In genomic region chr15:30905821-30906220, GRCh38 we compare ENCODE assay signal across 16 cellular contexts. TPM values are rescaled to one million over a fixed set of nuclear protein-coding genes. Genes with fewer than 3 reads are reported as not detected.
DNase-seq lines count a peak whose midpoint lies in the region; ATAC-seq and TF ChIP-seq lines count a peak whose summit lies in the region.
"Had no signal": no experiment of that assay in that cellular context is flagged by ENCODE, and none has a peak within 500 bp of the region (broad histone marks: within the 10 kb centered on the region; RNA-seq: fewer than 3 reads in every experiment).

No MANE protein-coding gene starts in this region.

- H3K36me3 Mint-ChIP-seq in activated CD8-positive, alpha-beta T cell treated with anti-CD3 and anti-CD28 coated beads, Interleukin-2, amount 10 ng/mL, durations not matched to agents 7 days and 5 days (ENCODE audit: low read depth) = peaks cover 19% of the 10 kb centered on the region

- 0 out of 2 replicates have a peak, but pooled peaks cover 3% of the 10 kb centered on the region for H3K79me2 ChIP-seq in SK-N-SH (ENCODE audit: insufficient read depth)
- no peaks in the 10 kb centered on the region for H3K79me2 ChIP-seq in smooth muscle cell (ENCODE audit: low read depth)
- peaks cover 4% of the 10 kb centered on the region; the same call in 1 of the 2 replicates for H3K79me2 ChIP-seq in GM23248 (ENCODE audit: insufficient read depth)

- DNase-seq in SK-N-SH (no peak), amniotic epithelial cell (ENCODE audit: low read depth) (peak; percentile 12), inferior parietal cortex (ENCODE audit: extremely low spot score) (peak; percentile 22), smooth muscle cell (lab: John Stamatoyannopoulos, UW; ENCODE audit: unreplicated experiment) (no peak), GM23248 (no peak)
- DNase-seq in activated CD8-positive, alpha-beta T cell treated with anti-CD3 and anti-CD28 coated beads, Interleukin-2, amount 10 ng/mL, durations not matched to agents 7 days and 5 days = no peak
- DNase-seq: activated CD4-positive, CD25-positive, alpha-beta regulatory T cell; anterior cingulate cortex; H7; NCI-H2081; tibial artery had no signal

- no peak overlapping the region for H3K4me3 Mint-ChIP-seq in activated CD8-positive, alpha-beta T cell treated with anti-CD3 and anti-CD28 coated beads, Interleukin-2, amount 10 ng/mL, durations not matched to agents 7 days and 5 days

- no peak overlapping the region for H3K9ac ChIP-seq in SK-N-SH
- H3K9ac ChIP-seq in smooth muscle cell (ENCODE audit: low read depth) = no peak overlapping the region
- no peak overlapping the region for H3K9ac ChIP-seq in GM23248

- H2AFZ ChIP-seq in SK-N-SH (ENCODE audit: low read depth) = no peak overlapping the region
- H2AFZ ChIP-seq in smooth muscle cell (ENCODE audit: low read depth) = no peak overlapping the region
- H2AFZ ChIP-seq in GM23248 = no peak overlapping the region

- H3K9me3 Mint-ChIP-seq in activated CD8-positive, alpha-beta T cell treated with anti-CD3 and anti-CD28 coated beads, Interleukin-2, amount 10 ng/mL, durations not matched to agents 7 days and 5 days (ENCODE audit: insufficient read depth) = no peaks in the 10 kb centered on the region

- H3K9me3 ChIP-seq in SK-N-SH (no peaks in the 10 kb centered on the region), smooth muscle cell (replicated peaks; ENCODE audit: low read depth) (no peaks in the 10 kb centered on the region), GM23248 (ENCODE audit: low read depth) (no peaks in the 10 kb centered on the region)
- H3K9me3 ChIP-seq: tibial artery had no signal

- in situ Hi-C loops in GM23248 (cut with MboI) = no loop called here

- no peak for TF ChIP-seq EP300 in SK-N-SH (IDR thresholded peaks at IDR 0.05; ENCODE audit: borderline replicate concordance in 1 of 2, low read depth in 1 of 2, low read length in 1 of 2)

- H3K4me3 ChIP-seq in SK-N-SH (ENCODE audit: low read depth in 2 of 2, low read length in 1 of 2) (no peak overlapping the region), smooth muscle cell (no peak overlapping the region), GM23248 (no peak overlapping the region)
- H3K4me3 ChIP-seq: GM12878, skin epidermis, tibial artery had no signal

- peaks cover 4 to 7% of the 10 kb centered on the region in 2 experiments; a peak in 3 of 4 replicates for H3K4me1 ChIP-seq in SK-N-SH (ENCODE audit: control insufficient read depth in 1 of 2, insufficient read depth in 2 of 2, low read depth in 1 of 2, low read length in 1 of 2)
- peaks cover 7% of the 10 kb centered on the region for H3K4me1 ChIP-seq in smooth muscle cell (ENCODE audit: low read depth)
- peaks cover 3% of the 10 kb centered on the region; the same call in 1 of the 2 replicates for H3K4me1 ChIP-seq in GM23248 (ENCODE audit: insufficient read depth)

- CTCF ChIA-PET in SK-N-SH (lab: Yijun Ruan, JAX) = no interaction called here
- CTCF ChIA-PET in activated CD8-positive, alpha-beta T cell treated with anti-CD3 and anti-CD28 coated beads, Interleukin-2, amount 10 ng/mL, durations not matched to agents 7 days and 5 days (lab: Charles Lee) = no interaction called here

- H3K27me3 ChIP-seq in SK-N-SH (ENCODE audit: insufficient read depth) (no peaks in the 10 kb centered on the region), smooth muscle cell (ENCODE audit: low read depth) (no peaks in the 10 kb centered on the region), GM23248 (replicated peaks; ENCODE audit: insufficient read depth) (no peaks in the 10 kb centered on the region)
- H3K27me3 ChIP-seq: tibial artery had no signal

- peaks cover 23% of the 10 kb centered on the region for H3K4me1 Mint-ChIP-seq in activated CD8-positive, alpha-beta T cell treated with anti-CD3 and anti-CD28 coated beads, Interleukin-2, amount 10 ng/mL, durations not matched to agents 7 days and 5 days (ENCODE audit: low read depth)

- H3F3A ChIP-seq in SK-N-SH (replicated peaks; ENCODE audit: insufficient read depth) (no peaks in the 10 kb centered on the region), smooth muscle cell (ENCODE audit: low read depth) (no peaks in the 10 kb centered on the region), GM23248 (ENCODE audit: insufficient read depth) (no peaks in the 10 kb centered on the region)

- H3K9me2 ChIP-seq in SK-N-SH (no peaks in the 10 kb centered on the region), GM23248 (ENCODE audit: insufficient read depth) (no peaks in the 10 kb centered on the region)

- TF ChIP-seq CTCF in SK-N-SH (IDR thresholded peaks at IDR 0.05) (peak; percentile 35), smooth muscle cell (IDR thresholded peaks at IDR 0.05; ENCODE audit: borderline replicate concordance, insufficient read depth, poor library complexity, severe bottlenecking) (peak; percentile 14)

- H3K27ac Mint-ChIP-seq in activated CD8-positive, alpha-beta T cell treated with anti-CD3 and anti-CD28 coated beads, Interleukin-2, amount 10 ng/mL, durations not matched to agents 7 days and 5 days = no peak overlapping the region

- H3K27ac ChIP-seq in SK-N-SH (ENCODE audit: low read depth in 2 of 2, low read length in 1 of 2) (no peak overlapping the region), smooth muscle cell (ENCODE audit: low read depth) (no peak overlapping the region), GM23248 (no peak overlapping the region)
- H3K27ac ChIP-seq: 22Rv1, tibial artery had no signal

- H3K36me3 ChIP-seq in SK-N-SH (replicated peaks in 1 of 2; ENCODE audit: control insufficient read depth in 1 of 2, insufficient read depth in 2 of 2, low read length in 1 of 2) (peaks cover 13 to 21% of the 10 kb centered on the region in 2 experiments), smooth muscle cell (ENCODE audit: low read depth) (no peaks in the 10 kb centered on the region), GM23248 (ENCODE audit: low read depth) (peaks cover 7% of the 10 kb centered on the region; the same call in 1 of the 2 replicates)

- ATAC-seq in SK-N-SH treated with all-trans-retinoic acid at 6 μM for 48 hours = no peak
- no peak for ATAC-seq in activated CD8-positive, alpha-beta T cell treated with anti-CD3 and anti-CD28 coated beads, Interleukin-2, amount 10 ng/mL, durations not matched to agents 7 days and 5 days
- no peak for ATAC-seq in GM18498 (IDR thresholded peaks at IDR 0.05; ENCODE audit: unreplicated experiment)
- ATAC-seq: GM12878 had no signal

- POLR2A ChIA-PET in SK-N-SH (lab: Yijun Ruan, JAX) = interaction anchor here (0.5 kb wide), 1 partner anchor 60 kb away, joined by 3 read pairs; no protein-coding TSS in a partner anchor
- POLR2A ChIA-PET in activated CD8-positive, alpha-beta T cell treated with anti-CD3 and anti-CD28 coated beads, Interleukin-2, amount 10 ng/mL, durations not matched to agents 7 days and 5 days (lab: Charles Lee) = no interaction called here

- no peaks in the 10 kb centered on the region for H4K20me1 ChIP-seq in SK-N-SH (ENCODE audit: insufficient read depth)
- H4K20me1 ChIP-seq in smooth muscle cell (ENCODE audit: low read depth) = peaks cover 3% of the 10 kb centered on the region
- no peaks in the 10 kb centered on the region for H4K20me1 ChIP-seq in GM23248 (ENCODE audit: insufficient read depth)

- no peak overlapping the region for H3K4me2 ChIP-seq in SK-N-SH
- no peak overlapping the region for H3K4me2 ChIP-seq in smooth muscle cell
- H3K4me2 ChIP-seq in GM23248 (ENCODE audit: unreplicated experiment) = no peak overlapping the region

- TF ChIP-seq RAD21 in SK-N-SH (IDR thresholded peaks at IDR 0.05; ENCODE audit: low read length) = 0 out of 2 replicates have a peak, but pooled peaks have one; percentile 5

- H3K27me3 Mint-ChIP-seq in activated CD8-positive, alpha-beta T cell treated with anti-CD3 and anti-CD28 coated beads, Interleukin-2, amount 10 ng/mL, durations not matched to agents 7 days and 5 days (ENCODE audit: low read depth) = peaks cover 4% of the 10 kb centered on the region

- WGBS in SK-N-SH (ENCODE audit: low lambda C conversion rate) = 89% methylated on average over 5 of the region's 5 CpGs
- WGBS in smooth muscle cell (ENCODE audit: low lambda C conversion rate) = 93% methylated on average over 5 of the region's 5 CpGs
- WGBS in GM23248 (ENCODE audit: low coverage in 1 of 2, low lambda C conversion rate in 2 of 2, missing lambda C conversion rate in 2 of 2), 2 experiments = 87 to 94% methylated on average over 5 of the region's 5 CpGs

TF ChIP-seq in SK-N-SH, 30 proteins besides CTCF, POLR2A, EP300 and RAD21:
- TF ChIP-seq TCF12 (IDR thresholded peaks at IDR 0.05) = no peak

TF ChIP-seq in SK-N-SH treated with all-trans-retinoic acid at 6 μM for 48 hours, 23 proteins besides CTCF, POLR2A, EP300 and RAD21 (continues in another document):
- TF ChIP-seq ZC3H10 (CRISPR knock-in tag; IDR thresholded peaks at IDR 0.05) (no peak), TSHZ2 (CRISPR knock-in tag; IDR thresholded peaks at IDR 0.05) (no peak)

RNA-seq across cellular contexts. Expression of gene FAN1, which starts 2.1 kb away (rescaled TPM):
- polyA plus RNA-seq in SK-N-SH (2012; rRNA removed) (5.7 and 9.7 TPM in 2 replicates), smooth muscle cell (7.2 and 7.7 TPM in 2 replicates), GM23248 (2016; fragmentation: Nextera tagmentation; extraction: Ambion mirVana) (12.5 and 14.6 TPM in 2 replicates)
- 5.7 TPM in 2 replicates for polyA plus RNA-seq in SK-N-SH (2012; cell fraction: cytosol; rRNA removed)
- polyA plus RNA-seq in SK-N-SH (2012; cell fraction: nucleus; rRNA removed) = 16.7 and 24.3 TPM in 2 replicates
- total RNA-seq in smooth muscle cell = 12.1 and 20.2 TPM in 2 replicates
- 10 to 100 TPM; 11.5 TPM for total RNA-seq in activated CD8-positive, alpha-beta T cell treated with anti-CD3 and anti-CD28 coated beads, Interleukin-2, amount 10 ng/mL, durations not matched to agents 7 days and 5 days
- total RNA-seq in GM23248 (2014; rRNA removed; shearing (Covaris generic)) = 17.2 and 21.9 TPM in 2 replicates

Comparison
In these comparisons a context has a peak if more than half of its experiments do, and no peak if none do; other contexts are left out.
1. DNase-seq: peak in amniotic epithelial cell (single experiment) and inferior parietal cortex (single experiment); none in SK-N-SH (single experiment), smooth muscle cell (single experiment), activated CD8-positive, alpha-beta T cell treated with anti-CD3 and anti-CD28 coated beads, Interleukin-2, amount 10 ng/mL, durations not matched to agents 7 days and 5 days (single experiment) and GM23248 (single experiment).